In the genomic region with DNA sequence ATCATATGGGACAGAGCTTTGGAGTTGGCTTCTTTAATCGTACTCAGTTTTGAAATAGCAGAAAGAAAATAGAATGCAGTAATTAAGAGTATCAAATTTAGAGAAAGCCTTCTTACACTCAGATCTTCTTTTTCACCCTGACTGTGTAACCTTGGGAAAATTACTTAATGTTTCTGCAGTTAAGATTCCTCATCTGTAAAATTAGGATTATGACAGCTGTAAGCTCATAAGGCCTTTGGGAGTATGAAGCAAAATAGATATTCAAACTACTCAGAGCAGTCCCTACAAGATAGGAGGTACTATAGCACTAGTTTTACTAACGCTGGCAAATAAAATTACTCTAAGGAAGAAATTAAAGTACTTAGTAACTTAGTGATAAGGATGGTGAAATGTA, we compare ENCODE assay signal across 13 cellular contexts. TPM values are rescaled to one million over a fixed set of nuclear protein-coding genes. Genes with fewer than 3 reads are reported as not detected.
DNase-seq lines count a peak whose midpoint lies in the region; ATAC-seq and TF ChIP-seq lines count a peak whose summit lies in the region.
"Had no signal": no experiment of that assay in that cellular context is flagged by ENCODE, and none has a peak within 500 bp of the region (broad histone marks: within the 10 kb centered on the region; RNA-seq: fewer than 3 reads in every experiment).

No MANE protein-coding gene starts in this region.

- no peak for TF ChIP-seq CTCF in heart left ventricle (IDR thresholded peaks at IDR 0.05)
- TF ChIP-seq CTCF in coronary artery (IDR thresholded peaks at IDR 0.05), result no peak
- no peak for TF ChIP-seq CTCF in upper lobe of right lung (IDR thresholded peaks at IDR 0.05)

- peak overlapping the region in 7 of 12 donors; percentile 52 to 70 (median 57) for H3K4me3 ChIP-seq in heart left ventricle
- H3K4me3 ChIP-seq in coronary artery, result peak overlapping the region; percentile 71
- no peak overlapping the region for H3K4me3 ChIP-seq in neuron (ENCODE audit: low read length)
- peak overlapping the region; percentile 51 for H3K4me3 ChIP-seq in upper lobe of right lung

- DNase-seq in heart left ventricle, result no peak
- DNase-seq in Right ventricle myocardium inferior (ENCODE audit: missing footprints), result no peak
- no peak for DNase-seq in coronary artery (ENCODE audit: low spot score)
- DNase-seq in upper lobe of right lung, result no peak
- no peak for DNase-seq in DMS153 treated with DMSO at 0.1 percent for 48 hours (lab: John Stamatoyannopoulos, UW; ENCODE audit: unreplicated experiment)
- DNase-seq in SHP77 (lab: John Stamatoyannopoulos, UW), result no peak
- DNase-seq: DND-41; naive B cell; stimulated activated CD4-positive, alpha-beta T cell treated with anti-CD3 and anti-CD28 coated beads, Interleukin-1b, Interleukin-23, amount 100 ng/mL, for 48 hours; stimulated activated naive B cell treated with anti-CD40 and anti-IgM and Interleukin-4, amounts not matched to agents 10 μg/mL and 1 μg/mL and 100 μg/mL, for 72 hours had no signal

- no peaks in the 10 kb centered on the region for H3K9me3 ChIP-seq in heart left ventricle
- H3K9me3 ChIP-seq in neuron (ENCODE audit: low read length), result no peaks in the 10 kb centered on the region
- no peaks in the 10 kb centered on the region for H3K9me3 ChIP-seq in upper lobe of right lung

- intact Hi-C loops in heart left ventricle (cut with DNase I) (loop anchor here (5.0 to 10.0 kb wide), 7 partner anchors 85 to 457 kb away; no protein-coding TSS in a partner anchor), Right ventricle myocardium inferior (cut with DNase I) (no loop called here), upper lobe of right lung (cut with DNase I) (loop anchor here (10.0 kb wide), 1 partner anchor 455 kb away; no protein-coding TSS in a partner anchor)

- peak overlapping the region; percentile 46 for H2AFZ ChIP-seq in neuron (ENCODE audit: low read depth, low read length)

- 53 to 66% (median 56%) methylated on average over 2 of the region's 2 CpGs for WGBS in heart left ventricle, 4 donors

- TF ChIP-seq POLR2A in heart left ventricle (IDR thresholded peaks at IDR 0.05), result no peak

- H3K4me1 ChIP-seq in heart left ventricle (peaks cover 0 to 11% (median 1%) of the 10 kb centered on the region in 12 donors), neuron (ENCODE audit: insufficient read depth, low read length) (peaks cover 18% of the 10 kb centered on the region), upper lobe of right lung (no peaks in the 10 kb centered on the region)

- H3K36me3 ChIP-seq in heart left ventricle (peaks cover 0 to 3% (median 0%) of the 10 kb centered on the region in 9 donors), neuron (ENCODE audit: insufficient read depth, low read length) (no peaks in the 10 kb centered on the region), upper lobe of right lung (no peaks in the 10 kb centered on the region)

- H3K27me3 ChIP-seq in heart left ventricle, result no peaks in the 10 kb centered on the region
- H3K27me3 ChIP-seq in neuron (ENCODE audit: insufficient read depth, low read length), result no peaks in the 10 kb centered on the region
- no peaks in the 10 kb centered on the region for H3K27me3 ChIP-seq in upper lobe of right lung

- ATAC-seq in heart left ventricle, result no peak
- no peak for ATAC-seq in Right ventricle myocardium inferior
- ATAC-seq in upper lobe of right lung, result no peak
- ATAC-seq in HG03439 (IDR thresholded peaks at IDR 0.05; ENCODE audit: unreplicated experiment), result no peak

- peak overlapping the region in 9 of 12 donors; percentile 57 to 83 (median 77) for H3K27ac ChIP-seq in heart left ventricle
- peak overlapping the region; percentile 75 to 84 for H3K27ac ChIP-seq in coronary artery
- peak overlapping the region; percentile 28 for H3K27ac ChIP-seq in upper lobe of right lung

RNA-seq across cellular contexts. Expression of gene COL3A1, which starts 5.6 kb away (rescaled TPM):
- total RNA-seq in heart left ventricle, result 1,000 to 10,000 TPM in 1 of 9 donors, 100 to 1,000 TPM in 3, 10 to 100 TPM in 5; 34.5 to 1,075 (median 97.4) TPM
- polyA plus RNA-seq in heart left ventricle, result 100 to 1,000 TPM in 1 of 2 donors, 10 to 100 TPM in 1; 17.6 to 241 TPM
- 72.7 TPM for total RNA-seq in Right ventricle myocardium inferior
- 188 TPM for total RNA-seq in upper lobe of right lung
- total RNA-seq: OCI-LY7 had no signal

Comparison
In these comparisons a context has a peak if more than half of its experiments do, and no peak if none do; other contexts are left out.
1. H3K27ac ChIP-seq: peak in every context shown above with its lines; median percentile 80 in coronary artery; 77 in heart left ventricle; 28 in upper lobe of right lung.